ENCODE assay signal across 8 cellular contexts in genomic region chr3:58471025-58471887, GRCh38. TPM values are rescaled to one million over a fixed set of nuclear protein-coding genes. Genes with fewer than 3 reads are reported as not detected.
DNase-seq lines count a peak whose midpoint lies in the region; ATAC-seq and TF ChIP-seq lines count a peak whose summit lies in the region.

No MANE protein-coding gene starts in this region.

- peak overlapping the region; percentile 89 for H3K27ac Mint-ChIP-seq in activated CD4-positive, alpha-beta memory T cell treated with anti-CD3 and anti-CD28 coated beads, Interleukin-2, amount 10 ng/mL, durations not matched to agents 7 days and 5 days

- CTCF ChIA-PET in activated CD4-positive, alpha-beta memory T cell treated with anti-CD3 and anti-CD28 coated beads, Interleukin-2, amount 10 ng/mL, durations not matched to agents 7 days and 5 days (lab: Charles Lee), result interaction anchor here (1.0 to 6.1 kb wide), 10 partner anchors 8 to 294 kb away, joined by 3 to 56 read pairs (median 5); partner anchors contain the start of genes HTD2, KCTD6, PXK and RPP14

- H4K20me1 ChIP-seq in osteoblast (ENCODE audit: insufficient read depth, low read length), result no peaks in the 10 kb centered on the region

- H2AFZ ChIP-seq in osteoblast (ENCODE audit: low read length), result peak overlapping the region; percentile 40

- H3K36me3 ChIP-seq in esophagus muscularis mucosa (no peaks in the 10 kb centered on the region), osteoblast (ENCODE audit: insufficient read depth, low read length) (no peaks in the 10 kb centered on the region)

- POLR2A ChIA-PET in activated CD4-positive, alpha-beta memory T cell treated with anti-CD3 and anti-CD28 coated beads, Interleukin-2, amount 10 ng/mL, durations not matched to agents 7 days and 5 days (lab: Charles Lee), result interaction anchor here (0.7 to 4.2 kb wide), 11 partner anchors 12 to 915 kb away, joined by 3 to 44 read pairs (median 4); partner anchors contain the start of genes HTD2, KCTD6, PDE12 and PDHB

- H3K9me3 Mint-ChIP-seq in activated CD4-positive, alpha-beta memory T cell treated with anti-CD3 and anti-CD28 coated beads, Interleukin-2, amount 10 ng/mL, durations not matched to agents 7 days and 5 days, result no peaks in the 10 kb centered on the region

- TF ChIP-seq CTCF in esophagus muscularis mucosa (IDR thresholded peaks at IDR 0.05), result no peak
- TF ChIP-seq CTCF in osteoblast (IDR thresholded peaks at IDR 0.05; ENCODE audit: extremely low read depth, low read depth, low read length), result no peak

- intact Hi-C loops in esophagus muscularis mucosa (cut with DNase I), result no loop called here

- 64% methylated on average over 10 of the region's 10 CpGs for WGBS in esophagus muscularis mucosa

- no peaks in the 10 kb centered on the region for H3K36me3 Mint-ChIP-seq in activated CD4-positive, alpha-beta memory T cell treated with anti-CD3 and anti-CD28 coated beads, Interleukin-2, amount 10 ng/mL, durations not matched to agents 7 days and 5 days (ENCODE audit: low read depth)

- no peak for TF ChIP-seq EP300 in esophagus muscularis mucosa (IDR thresholded peaks at IDR 0.05)

- no peak for TF ChIP-seq POLR2A in esophagus muscularis mucosa (IDR thresholded peaks at IDR 0.05; ENCODE audit: low read depth)

- peaks cover 61% of the 10 kb centered on the region for H3K4me1 Mint-ChIP-seq in activated CD4-positive, alpha-beta memory T cell treated with anti-CD3 and anti-CD28 coated beads, Interleukin-2, amount 10 ng/mL, durations not matched to agents 7 days and 5 days

- no peak for ATAC-seq in HG03280 (IDR thresholded peaks at IDR 0.05; ENCODE audit: unreplicated experiment)

- H3K79me2 ChIP-seq in osteoblast (ENCODE audit: insufficient read depth, low read length), result no peaks in the 10 kb centered on the region

- peaks cover 10 to 13% (median 12%) of the 10 kb centered on the region in 4 donors for H3K4me1 ChIP-seq in esophagus muscularis mucosa
- peaks cover 19% of the 10 kb centered on the region for H3K4me1 ChIP-seq in osteoblast (ENCODE audit: insufficient read depth, low read length)

- H3K4me2 ChIP-seq in osteoblast (ENCODE audit: insufficient read depth, low read length), result peak overlapping the region; percentile 58

- DNase-seq in activated gamma-delta T cell treated with Interleukin-2 at 50 U/mL for 16 hours, result peak; percentile 57
- DNase-seq in activated gamma-delta T cell (lab: John Stamatoyannopoulos, UW), result no peak
- DNase-seq in NCI-H2107 (lab: John Stamatoyannopoulos, UW), result peak; percentile 60
- peak; percentile 75 for DNase-seq in activated CD4-positive, alpha-beta memory T cell treated with anti-CD3 and anti-CD28 coated beads, Interleukin-2, amount 10 ng/mL, durations not matched to agents 7 days and 5 days
- no peak for DNase-seq in esophagus muscularis mucosa (ENCODE audit: extremely low spot score)
- DNase-seq in osteoblast (ENCODE audit: insufficient read length, low spot score, missing footprints), result peak; percentile 91
- no peak for DNase-seq in GM19238 (ENCODE audit: insufficient read length, low spot score)

- peak overlapping the region; percentile 62 for H3K4me3 Mint-ChIP-seq in activated CD4-positive, alpha-beta memory T cell treated with anti-CD3 and anti-CD28 coated beads, Interleukin-2, amount 10 ng/mL, durations not matched to agents 7 days and 5 days

- peaks cover 0 to 3% (median 0%) of the 10 kb centered on the region in 4 donors for H3K27me3 ChIP-seq in esophagus muscularis mucosa
- H3K27me3 ChIP-seq in osteoblast (ENCODE audit: insufficient read depth, low read length), result no peaks in the 10 kb centered on the region

- H3K4me3 ChIP-seq in esophagus muscularis mucosa (no peak overlapping the region), osteoblast (ENCODE audit: insufficient read depth, low read length) (no peak overlapping the region)

- no peaks in the 10 kb centered on the region for H3K9me3 ChIP-seq in esophagus muscularis mucosa
- no peaks in the 10 kb centered on the region for H3K9me3 ChIP-seq in osteoblast (ENCODE audit: low read depth, low read length)

- no peaks in the 10 kb centered on the region for H3K27me3 Mint-ChIP-seq in activated CD4-positive, alpha-beta memory T cell treated with anti-CD3 and anti-CD28 coated beads, Interleukin-2, amount 10 ng/mL, durations not matched to agents 7 days and 5 days

- peak overlapping the region in 3 of 4 donors; percentile 20 to 35 (median 22) for H3K27ac ChIP-seq in esophagus muscularis mucosa (replicated peaks in 1 of 4)
- H3K27ac ChIP-seq in osteoblast (ENCODE audit: low read depth, low read length), result peak overlapping the region; percentile 45

RNA-seq across cellular contexts. Expression of gene KCTD6, which starts 20.6 kb away (rescaled TPM):
- 10 to 100 TPM in 1 of 2 experiments, 1 to 10 TPM in 1; 9.4 to 12.4 TPM for total RNA-seq in activated CD4-positive, alpha-beta memory T cell treated with anti-CD3 and anti-CD28 coated beads, Interleukin-2, amount 10 ng/mL, durations not matched to agents 7 days and 5 days
- total RNA-seq in esophagus muscularis mucosa, result 10 to 100 TPM; 13.6 to 16.8 (median 15.1) TPM
- 8.0 and 10.6 TPM in 2 replicates for total RNA-seq in osteoblast

RNA-seq across cellular contexts. Expression of gene PDHB, which starts 37.6 kb away (rescaled TPM):
- total RNA-seq in activated CD4-positive, alpha-beta memory T cell treated with anti-CD3 and anti-CD28 coated beads, Interleukin-2, amount 10 ng/mL, durations not matched to agents 7 days and 5 days, result 10 to 100 TPM; 55.5 to 58.9 TPM
- total RNA-seq in esophagus muscularis mucosa (100 to 1,000 TPM; 100 to 138 (median 122) TPM), osteoblast (68.4 and 78.2 TPM in 2 replicates)

Comparison
In these comparisons a context has a peak if more than half of its experiments do, and no peak if none do; other contexts are left out.
1. DNase-seq: peak in activated gamma-delta T cell treated with Interleukin-2 at 50 U/mL for 16 hours (single experiment), NCI-H2107 (single experiment), activated CD4-positive, alpha-beta memory T cell treated with anti-CD3 and anti-CD28 coated beads, Interleukin-2, amount 10 ng/mL, durations not matched to agents 7 days and 5 days (single experiment) and osteoblast (single experiment); none in activated gamma-delta T cell (single experiment), esophagus muscularis mucosa (single experiment) and GM19238 (single experiment).